In the genomic region with DNA sequence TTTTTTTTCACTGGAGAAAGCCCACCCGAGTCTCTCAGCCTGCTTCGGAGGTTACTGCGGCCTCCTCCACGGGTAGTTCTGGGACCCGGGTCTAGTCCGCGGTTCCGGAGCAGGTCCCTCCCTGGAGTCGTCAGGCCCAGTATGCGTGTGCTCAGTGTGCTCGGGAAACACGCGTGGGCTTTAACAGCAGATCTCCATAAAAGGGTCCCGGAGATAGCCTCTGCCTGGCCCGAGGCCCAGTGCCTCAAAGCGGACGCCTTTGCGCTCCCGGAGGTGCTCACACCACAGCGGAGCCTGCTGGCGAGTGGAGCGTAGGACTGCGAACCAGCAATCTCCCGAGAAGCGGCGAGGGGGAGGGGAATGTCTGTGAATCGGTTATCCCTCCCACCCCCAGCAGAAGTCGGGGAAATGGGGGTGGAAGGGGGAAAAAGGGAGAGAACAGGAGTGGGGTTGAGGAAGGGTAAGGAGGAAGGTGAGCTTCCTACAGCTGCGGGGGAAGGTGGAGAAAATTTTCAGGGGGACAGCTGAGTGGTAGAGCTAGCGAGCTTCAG, we compare ENCODE assay signal across 7 cellular contexts. TPM values are rescaled to one million over a fixed set of nuclear protein-coding genes. Genes with fewer than 3 reads are reported as not detected.
DNase-seq lines count a peak whose midpoint lies in the region; ATAC-seq and TF ChIP-seq lines count a peak whose summit lies in the region.

No MANE protein-coding gene starts in this region.

- peaks cover 21% of the 10 kb centered on the region; the same call in 1 of the 2 replicates for H3F3A ChIP-seq in PC-9 (ENCODE audit: insufficient read depth, low read depth)

- H3K36me3 ChIP-seq in PC-9 (ENCODE audit: low read depth) (peaks cover 20% of the 10 kb centered on the region), tibial artery (no peaks in the 10 kb centered on the region)

- H3K9me3 ChIP-seq in PC-9 (ENCODE audit: insufficient read depth, low read depth): no peaks in the 10 kb centered on the region
- H3K9me3 ChIP-seq in tibial artery: peaks cover 0 to 8% (median 3%) of the 10 kb centered on the region in 3 donors

- DNase-seq in PC-9 (peak in 1 of 2 experiments; percentile 19), dermis microvascular lymphatic vessel endothelial cell (ENCODE audit: low read depth in 2 of 2) (peak; percentile 54 to 83), mesenteric fat pad (ENCODE audit: low spot score) (peak; percentile 89), tibial artery (no peak), NCI-H1417 treated with DMSO at 0.1 percent for 48 hours (lab: John Stamatoyannopoulos, UW) (no peak)

- intact Hi-C loops in PC-9 (cut with micrococcal nuclease; ENCODE audit: unreplicated experiment): no loop called here
- intact Hi-C loops in tibial artery (cut with DNase I; ENCODE audit: low total_unique reads): no loop called here

- TF ChIP-seq CTCF in PC-9 (conservative IDR thresholded peaks at IDR 0.05) (no peak), tibial artery (IDR thresholded peaks at IDR 0.05) (no peak)

- POLR2A ChIA-PET in PC-9 (lab: Charles Lee; ENCODE audit: unreplicated experiment): no interaction called here

- H3K27me3 ChIP-seq in PC-9 (ENCODE audit: insufficient read depth, low read depth) (no peaks in the 10 kb centered on the region), tibial artery (peaks cover 0 to 74% of the 10 kb centered on the region in 2 donors)

- no peak overlapping the region for H3K27ac ChIP-seq in PC-9
- H3K27ac ChIP-seq in tibial artery: no peak overlapping the region

- CTCF ChIA-PET in PC-9 (lab: Charles Lee): no interaction called here

- BruUV-seq in PC-9 (replicated peaks; lab: Mats Ljungman, UMichigan): TSS peak; percentile 5

- H4K20me1 ChIP-seq in PC-9 (ENCODE audit: insufficient read depth): no peaks in the 10 kb centered on the region

- no peaks in the 10 kb centered on the region for H3K4me1 ChIP-seq in PC-9 (replicated peaks; ENCODE audit: insufficient read depth)
- peaks cover 0 to 22% (median 9%) of the 10 kb centered on the region in 4 donors for H3K4me1 ChIP-seq in tibial artery

- H3K9me2 ChIP-seq in PC-9 (ENCODE audit: insufficient read depth): no peaks in the 10 kb centered on the region

- H3K4me3 ChIP-seq in PC-9 (no peak overlapping the region), tibial artery (peak overlapping the region; percentile 24 to 30)

- ATAC-seq in GM18519 (IDR thresholded peaks at IDR 0.05; ENCODE audit: low FRiP score, unreplicated experiment): peak; percentile 75
- peak; percentile 88 for ATAC-seq in HG02678 (IDR thresholded peaks at IDR 0.05; ENCODE audit: unreplicated experiment)

- no peak overlapping the region for H2AFZ ChIP-seq in PC-9

- H3K4me2 ChIP-seq in PC-9: no peak overlapping the region

- 0 out of 2 replicates have a peak, but pooled peaks cover 5% of the 10 kb centered on the region for H3K79me2 ChIP-seq in PC-9 (ENCODE audit: low read depth)

RNA-seq across cellular contexts. Expression of a gene that starts 28.7 kb away (rescaled TPM):
- 282 and 404 TPM in 2 replicates for total RNA-seq in PC-9 (2021)
- total RNA-seq in dermis microvascular lymphatic vessel endothelial cell: 4.2 and 6.3 TPM in 2 replicates
- 4.2 TPM for total RNA-seq in mesenteric fat pad

RNA-seq across cellular contexts. Expression of a gene that starts 29.1 kb away (rescaled TPM):
- total RNA-seq in PC-9 (2021) (11.6 and 12.5 TPM in 2 replicates), dermis microvascular lymphatic vessel endothelial cell (0.76 and 1.4 TPM in 2 replicates), mesenteric fat pad (0.64 TPM)

RNA-seq across cellular contexts. Expression of a gene that starts 43.6 kb away (rescaled TPM):
- 33.8 and 40.2 TPM in 2 replicates for total RNA-seq in PC-9 (2021)
- total RNA-seq in dermis microvascular lymphatic vessel endothelial cell: 5.1 and 9.9 TPM in 2 replicates
- 68.7 TPM for total RNA-seq in mesenteric fat pad

Comparison
In these comparisons a context has a peak if more than half of its experiments do, and no peak if none do; other contexts are left out.
1. DNase-seq: peak in dermis microvascular lymphatic vessel endothelial cell (2 of 2) and mesenteric fat pad (single experiment); none in tibial artery (0 of 2) and NCI-H1417 treated with DMSO at 0.1 percent for 48 hours (single experiment).
2. RNA of a gene that starts 28.7 kb away (total RNA-seq): 282 to 404 TPM in PC-9; 4.2 to 6.3 TPM in dermis microvascular lymphatic vessel endothelial cell and 4.2 TPM in mesenteric fat pad (single experiment); every median in the first group is over 10 times any median in the second.